1 cellular context compared by ENCODE assay signal in the genomic region with DNA sequence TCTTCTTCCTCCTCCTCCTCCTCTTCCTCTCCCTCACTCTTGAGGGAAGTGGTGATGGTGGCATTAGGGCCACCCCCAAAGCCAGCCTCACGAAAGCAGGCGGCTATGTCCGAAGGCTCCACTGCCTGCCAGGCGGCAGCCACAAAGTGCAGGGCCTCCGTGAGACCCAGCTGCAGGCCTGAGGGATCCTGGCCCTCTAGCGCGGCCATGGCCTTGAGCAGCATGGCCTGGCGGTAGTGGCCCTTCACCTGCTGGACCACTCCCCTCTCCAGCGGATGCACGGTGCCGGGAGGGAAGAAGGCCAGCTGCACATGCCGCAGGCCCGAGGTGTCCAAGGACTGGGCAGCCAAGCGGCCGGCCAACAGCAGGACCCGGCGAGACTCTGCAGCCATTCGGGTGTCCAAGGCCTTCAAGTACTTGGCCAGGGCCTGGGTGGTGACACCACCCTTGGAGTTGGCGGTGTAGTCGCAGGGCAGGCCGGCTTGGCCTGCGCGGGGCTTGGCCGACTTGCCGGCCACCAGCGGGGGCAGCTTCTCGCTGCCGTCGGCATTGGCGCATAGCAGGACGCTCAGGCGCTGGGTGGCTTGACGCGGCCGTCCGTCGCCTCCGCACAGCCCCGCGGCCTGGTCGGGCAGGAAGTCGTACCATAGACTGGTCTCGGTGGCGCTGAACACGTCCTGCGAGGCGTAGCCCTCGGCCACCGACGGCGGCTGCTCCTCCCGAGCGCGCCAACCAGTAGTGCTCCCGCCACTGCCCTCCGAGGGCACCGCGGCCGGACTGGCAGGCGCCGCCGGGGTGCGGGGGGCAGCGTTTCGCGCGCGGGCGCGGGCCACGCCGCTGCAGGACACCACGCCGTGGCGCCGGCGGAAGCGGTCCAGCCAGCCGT.
TF ChIP-seq lines count a peak whose summit lies in the region.

No MANE protein-coding gene starts in this region.

TF ChIP-seq in HepG2, 621 proteins besides CTCF, POLR2A, EP300 and RAD21 (continued from another document):
- TF ChIP-seq, protein P1, sequence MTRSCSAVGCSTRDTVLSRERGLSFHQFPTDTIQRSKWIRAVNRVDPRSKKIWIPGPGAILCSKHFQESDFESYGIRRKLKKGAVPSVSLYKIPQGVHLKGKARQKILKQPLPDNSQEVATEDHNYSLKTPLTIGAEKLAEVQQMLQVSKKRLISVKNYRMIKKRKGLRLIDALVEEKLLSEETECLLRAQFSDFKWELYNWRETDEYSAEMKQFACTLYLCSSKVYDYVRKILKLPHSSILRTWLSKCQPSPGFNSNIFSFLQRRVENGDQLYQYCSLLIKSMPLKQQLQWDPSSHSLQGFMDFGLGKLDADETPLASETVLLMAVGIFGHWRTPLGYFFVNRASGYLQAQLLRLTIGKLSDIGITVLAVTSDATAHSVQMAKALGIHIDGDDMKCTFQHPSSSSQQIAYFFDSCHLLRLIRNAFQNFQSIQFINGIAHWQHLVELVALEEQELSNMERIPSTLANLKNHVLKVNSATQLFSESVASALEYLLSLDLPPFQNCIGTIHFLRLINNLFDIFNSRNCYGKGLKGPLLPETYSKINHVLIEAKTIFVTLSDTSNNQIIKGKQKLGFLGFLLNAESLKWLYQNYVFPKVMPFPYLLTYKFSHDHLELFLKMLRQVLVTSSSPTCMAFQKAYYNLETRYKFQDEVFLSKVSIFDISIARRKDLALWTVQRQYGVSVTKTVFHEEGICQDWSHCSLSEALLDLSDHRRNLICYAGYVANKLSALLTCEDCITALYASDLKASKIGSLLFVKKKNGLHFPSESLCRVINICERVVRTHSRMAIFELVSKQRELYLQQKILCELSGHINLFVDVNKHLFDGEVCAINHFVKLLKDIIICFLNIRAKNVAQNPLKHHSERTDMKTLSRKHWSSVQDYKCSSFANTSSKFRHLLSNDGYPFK (CRISPR knock-in tag; IDR thresholded peaks at IDR 0.05; ENCODE audit: borderline replicate concordance): peak; percentile 9; the same call in 1 of the 2 replicates
- TF ChIP-seq SP2 (CRISPR knock-in tag; IDR thresholded peaks at IDR 0.05) (no peak), ZBTB7A (CRISPR knock-in tag; IDR thresholded peaks at IDR 0.05) (peak; percentile 49; the same call in 1 of the 2 replicates), ZNF33A (CRISPR knock-in tag; IDR thresholded peaks at IDR 0.05; ENCODE audit: borderline replicate concordance) (no peak), AGO1 (IDR thresholded peaks at IDR 0.05; ENCODE audit: low read depth, low read length, poor library complexity, severe bottlenecking) (peak; percentile 9), EEA1 (CRISPR knock-in tag; IDR thresholded peaks at IDR 0.05; ENCODE audit: borderline replicate concordance) (peak; percentile 13; the same call in 1 of the 2 replicates), NR2F6 (IDR thresholded peaks at IDR 0.05) (no peak), NR2F6 (CRISPR knock-in tag; IDR thresholded peaks at IDR 0.05) (peak; percentile 38; the same call in 1 of the 2 replicates), NFE2L1 (CRISPR knock-in tag; IDR thresholded peaks at IDR 0.05; ENCODE audit: borderline replicate concordance) (no peak), SP5 (CRISPR knock-in tag; IDR thresholded peaks at IDR 0.05; ENCODE audit: borderline replicate concordance, low read depth) (0 out of 2 replicates have a peak, but pooled peaks have one; percentile 31), SSRP1 (CRISPR knock-in tag; IDR thresholded peaks at IDR 0.05) (no peak), ZBTB1 (CRISPR knock-in tag; IDR thresholded peaks at IDR 0.05; ENCODE audit: borderline replicate concordance) (no peak), TCF7 (IDR thresholded peaks at IDR 0.05; ENCODE audit: low read depth) (no peak), PAF1 (CRISPR knock-in tag; IDR thresholded peaks at IDR 0.05) (no peak), SPEN (CRISPR knock-in tag; IDR thresholded peaks at IDR 0.05; ENCODE audit: low read depth) (peak; percentile 53)
- TF ChIP-seq, protein P2, sequence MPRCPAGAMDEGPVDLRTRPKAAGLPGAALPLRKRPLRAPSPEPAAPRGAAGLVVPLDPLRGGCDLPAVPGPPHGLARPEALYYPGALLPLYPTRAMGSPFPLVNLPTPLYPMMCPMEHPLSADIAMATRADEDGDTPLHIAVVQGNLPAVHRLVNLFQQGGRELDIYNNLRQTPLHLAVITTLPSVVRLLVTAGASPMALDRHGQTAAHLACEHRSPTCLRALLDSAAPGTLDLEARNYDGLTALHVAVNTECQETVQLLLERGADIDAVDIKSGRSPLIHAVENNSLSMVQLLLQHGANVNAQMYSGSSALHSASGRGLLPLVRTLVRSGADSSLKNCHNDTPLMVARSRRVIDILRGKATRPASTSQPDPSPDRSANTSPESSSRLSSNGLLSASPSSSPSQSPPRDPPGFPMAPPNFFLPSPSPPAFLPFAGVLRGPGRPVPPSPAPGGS (CRISPR knock-in tag; IDR thresholded peaks at IDR 0.05): 0 out of 2 replicates have a peak, but pooled peaks have one; percentile 68
- TF ChIP-seq, protein P3, sequence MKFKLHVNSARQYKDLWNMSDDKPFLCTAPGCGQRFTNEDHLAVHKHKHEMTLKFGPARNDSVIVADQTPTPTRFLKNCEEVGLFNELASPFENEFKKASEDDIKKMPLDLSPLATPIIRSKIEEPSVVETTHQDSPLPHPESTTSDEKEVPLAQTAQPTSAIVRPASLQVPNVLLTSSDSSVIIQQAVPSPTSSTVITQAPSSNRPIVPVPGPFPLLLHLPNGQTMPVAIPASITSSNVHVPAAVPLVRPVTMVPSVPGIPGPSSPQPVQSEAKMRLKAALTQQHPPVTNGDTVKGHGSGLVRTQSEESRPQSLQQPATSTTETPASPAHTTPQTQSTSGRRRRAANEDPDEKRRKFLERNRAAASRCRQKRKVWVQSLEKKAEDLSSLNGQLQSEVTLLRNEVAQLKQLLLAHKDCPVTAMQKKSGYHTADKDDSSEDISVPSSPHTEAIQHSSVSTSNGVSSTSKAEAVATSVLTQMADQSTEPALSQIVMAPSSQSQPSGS (CRISPR knock-in tag; IDR thresholded peaks at IDR 0.05): no peak
- TF ChIP-seq, protein P4, sequence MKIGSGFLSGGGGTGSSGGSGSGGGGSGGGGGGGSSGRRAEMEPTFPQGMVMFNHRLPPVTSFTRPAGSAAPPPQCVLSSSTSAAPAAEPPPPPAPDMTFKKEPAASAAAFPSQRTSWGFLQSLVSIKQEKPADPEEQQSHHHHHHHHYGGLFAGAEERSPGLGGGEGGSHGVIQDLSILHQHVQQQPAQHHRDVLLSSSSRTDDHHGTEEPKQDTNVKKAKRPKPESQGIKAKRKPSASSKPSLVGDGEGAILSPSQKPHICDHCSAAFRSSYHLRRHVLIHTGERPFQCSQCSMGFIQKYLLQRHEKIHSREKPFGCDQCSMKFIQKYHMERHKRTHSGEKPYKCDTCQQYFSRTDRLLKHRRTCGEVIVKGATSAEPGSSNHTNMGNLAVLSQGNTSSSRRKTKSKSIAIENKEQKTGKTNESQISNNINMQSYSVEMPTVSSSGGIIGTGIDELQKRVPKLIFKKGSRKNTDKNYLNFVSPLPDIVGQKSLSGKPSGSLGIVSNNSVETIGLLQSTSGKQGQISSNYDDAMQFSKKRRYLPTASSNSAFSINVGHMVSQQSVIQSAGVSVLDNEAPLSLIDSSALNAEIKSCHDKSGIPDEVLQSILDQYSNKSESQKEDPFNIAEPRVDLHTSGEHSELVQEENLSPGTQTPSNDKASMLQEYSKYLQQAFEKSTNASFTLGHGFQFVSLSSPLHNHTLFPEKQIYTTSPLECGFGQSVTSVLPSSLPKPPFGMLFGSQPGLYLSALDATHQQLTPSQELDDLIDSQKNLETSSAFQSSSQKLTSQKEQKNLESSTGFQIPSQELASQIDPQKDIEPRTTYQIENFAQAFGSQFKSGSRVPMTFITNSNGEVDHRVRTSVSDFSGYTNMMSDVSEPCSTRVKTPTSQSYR (CRISPR knock-in tag; IDR thresholded peaks at IDR 0.05; ENCODE audit: borderline replicate concordance): no peak
- TF ChIP-seq, protein P5, sequence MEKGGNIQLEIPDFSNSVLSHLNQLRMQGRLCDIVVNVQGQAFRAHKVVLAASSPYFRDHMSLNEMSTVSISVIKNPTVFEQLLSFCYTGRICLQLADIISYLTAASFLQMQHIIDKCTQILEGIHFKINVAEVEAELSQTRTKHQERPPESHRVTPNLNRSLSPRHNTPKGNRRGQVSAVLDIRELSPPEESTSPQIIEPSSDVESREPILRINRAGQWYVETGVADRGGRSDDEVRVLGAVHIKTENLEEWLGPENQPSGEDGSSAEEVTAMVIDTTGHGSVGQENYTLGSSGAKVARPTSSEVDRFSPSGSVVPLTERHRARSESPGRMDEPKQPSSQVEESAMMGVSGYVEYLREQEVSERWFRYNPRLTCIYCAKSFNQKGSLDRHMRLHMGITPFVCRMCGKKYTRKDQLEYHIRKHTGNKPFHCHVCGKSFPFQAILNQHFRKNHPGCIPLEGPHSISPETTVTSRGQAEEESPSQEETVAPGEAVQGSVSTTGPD (CRISPR knock-in tag; IDR thresholded peaks at IDR 0.05): peak; percentile 74
- TF ChIP-seq, protein P6, sequence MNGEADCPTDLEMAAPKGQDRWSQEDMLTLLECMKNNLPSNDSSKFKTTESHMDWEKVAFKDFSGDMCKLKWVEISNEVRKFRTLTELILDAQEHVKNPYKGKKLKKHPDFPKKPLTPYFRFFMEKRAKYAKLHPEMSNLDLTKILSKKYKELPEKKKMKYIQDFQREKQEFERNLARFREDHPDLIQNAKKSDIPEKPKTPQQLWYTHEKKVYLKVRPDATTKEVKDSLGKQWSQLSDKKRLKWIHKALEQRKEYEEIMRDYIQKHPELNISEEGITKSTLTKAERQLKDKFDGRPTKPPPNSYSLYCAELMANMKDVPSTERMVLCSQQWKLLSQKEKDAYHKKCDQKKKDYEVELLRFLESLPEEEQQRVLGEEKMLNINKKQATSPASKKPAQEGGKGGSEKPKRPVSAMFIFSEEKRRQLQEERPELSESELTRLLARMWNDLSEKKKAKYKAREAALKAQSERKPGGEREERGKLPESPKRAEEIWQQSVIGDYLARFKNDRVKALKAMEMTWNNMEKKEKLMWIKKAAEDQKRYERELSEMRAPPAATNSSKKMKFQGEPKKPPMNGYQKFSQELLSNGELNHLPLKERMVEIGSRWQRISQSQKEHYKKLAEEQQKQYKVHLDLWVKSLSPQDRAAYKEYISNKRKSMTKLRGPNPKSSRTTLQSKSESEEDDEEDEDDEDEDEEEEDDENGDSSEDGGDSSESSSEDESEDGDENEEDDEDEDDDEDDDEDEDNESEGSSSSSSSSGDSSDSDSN (CRISPR knock-in tag; IDR thresholded peaks at IDR 0.05): peak; percentile 5; the same call in 1 of the 2 replicates
- TF ChIP-seq, protein P7, sequence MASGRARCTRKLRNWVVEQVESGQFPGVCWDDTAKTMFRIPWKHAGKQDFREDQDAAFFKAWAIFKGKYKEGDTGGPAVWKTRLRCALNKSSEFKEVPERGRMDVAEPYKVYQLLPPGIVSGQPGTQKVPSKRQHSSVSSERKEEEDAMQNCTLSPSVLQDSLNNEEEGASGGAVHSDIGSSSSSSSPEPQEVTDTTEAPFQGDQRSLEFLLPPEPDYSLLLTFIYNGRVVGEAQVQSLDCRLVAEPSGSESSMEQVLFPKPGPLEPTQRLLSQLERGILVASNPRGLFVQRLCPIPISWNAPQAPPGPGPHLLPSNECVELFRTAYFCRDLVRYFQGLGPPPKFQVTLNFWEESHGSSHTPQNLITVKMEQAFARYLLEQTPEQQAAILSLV (CRISPR knock-in tag; IDR thresholded peaks at IDR 0.05; ENCODE audit: borderline replicate concordance): peak; percentile 26; the same call in 1 of the 2 replicates
- TF ChIP-seq, protein P8, sequence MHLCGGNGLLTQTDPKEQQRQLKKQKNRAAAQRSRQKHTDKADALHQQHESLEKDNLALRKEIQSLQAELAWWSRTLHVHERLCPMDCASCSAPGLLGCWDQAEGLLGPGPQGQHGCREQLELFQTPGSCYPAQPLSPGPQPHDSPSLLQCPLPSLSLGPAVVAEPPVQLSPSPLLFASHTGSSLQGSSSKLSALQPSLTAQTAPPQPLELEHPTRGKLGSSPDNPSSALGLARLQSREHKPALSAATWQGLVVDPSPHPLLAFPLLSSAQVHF (CRISPR knock-in tag; IDR thresholded peaks at IDR 0.05): no peak
- TF ChIP-seq, protein P9, sequence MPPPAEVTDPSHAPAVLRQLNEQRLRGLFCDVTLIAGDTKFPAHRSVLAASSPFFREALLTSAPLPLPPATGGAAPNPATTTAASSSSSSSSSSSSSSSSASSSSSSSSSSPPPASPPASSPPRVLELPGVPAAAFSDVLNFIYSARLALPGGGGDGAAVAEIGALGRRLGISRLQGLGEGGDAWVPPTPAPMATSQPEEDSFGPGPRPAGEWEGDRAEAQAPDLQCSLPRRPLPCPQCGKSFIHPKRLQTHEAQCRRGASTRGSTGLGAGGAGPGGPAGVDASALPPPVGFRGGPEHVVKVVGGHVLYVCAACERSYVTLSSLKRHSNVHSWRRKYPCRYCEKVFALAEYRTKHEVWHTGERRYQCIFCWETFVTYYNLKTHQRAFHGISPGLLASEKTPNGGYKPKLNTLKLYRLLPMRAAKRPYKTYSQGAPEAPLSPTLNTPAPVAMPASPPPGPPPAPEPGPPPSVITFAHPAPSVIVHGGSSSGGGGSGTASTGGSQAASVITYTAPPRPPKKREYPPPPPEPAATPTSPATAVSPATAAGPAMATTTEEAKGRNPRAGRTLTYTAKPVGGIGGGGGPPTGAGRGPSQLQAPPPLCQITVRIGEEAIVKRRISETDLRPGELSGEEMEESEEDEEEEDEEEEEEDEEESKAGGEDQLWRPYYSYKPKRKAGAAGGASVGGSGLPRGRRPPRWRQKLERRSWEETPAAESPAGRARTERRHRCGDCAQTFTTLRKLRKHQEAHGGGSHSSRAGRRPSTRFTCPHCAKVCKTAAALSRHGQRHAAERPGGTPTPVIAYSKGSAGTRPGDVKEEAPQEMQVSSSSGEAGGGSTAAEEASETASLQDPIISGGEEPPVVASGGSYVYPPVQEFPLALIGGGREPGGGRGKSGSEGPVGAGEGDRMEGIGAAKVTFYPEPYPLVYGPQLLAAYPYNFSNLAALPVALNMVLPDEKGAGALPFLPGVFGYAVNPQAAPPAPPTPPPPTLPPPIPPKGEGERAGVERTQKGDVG (CRISPR knock-in tag; IDR thresholded peaks at IDR 0.05; ENCODE audit: borderline replicate concordance): peak; percentile 93; the same call in 1 of the 2 replicates
- TF ChIP-seq, protein P10, sequence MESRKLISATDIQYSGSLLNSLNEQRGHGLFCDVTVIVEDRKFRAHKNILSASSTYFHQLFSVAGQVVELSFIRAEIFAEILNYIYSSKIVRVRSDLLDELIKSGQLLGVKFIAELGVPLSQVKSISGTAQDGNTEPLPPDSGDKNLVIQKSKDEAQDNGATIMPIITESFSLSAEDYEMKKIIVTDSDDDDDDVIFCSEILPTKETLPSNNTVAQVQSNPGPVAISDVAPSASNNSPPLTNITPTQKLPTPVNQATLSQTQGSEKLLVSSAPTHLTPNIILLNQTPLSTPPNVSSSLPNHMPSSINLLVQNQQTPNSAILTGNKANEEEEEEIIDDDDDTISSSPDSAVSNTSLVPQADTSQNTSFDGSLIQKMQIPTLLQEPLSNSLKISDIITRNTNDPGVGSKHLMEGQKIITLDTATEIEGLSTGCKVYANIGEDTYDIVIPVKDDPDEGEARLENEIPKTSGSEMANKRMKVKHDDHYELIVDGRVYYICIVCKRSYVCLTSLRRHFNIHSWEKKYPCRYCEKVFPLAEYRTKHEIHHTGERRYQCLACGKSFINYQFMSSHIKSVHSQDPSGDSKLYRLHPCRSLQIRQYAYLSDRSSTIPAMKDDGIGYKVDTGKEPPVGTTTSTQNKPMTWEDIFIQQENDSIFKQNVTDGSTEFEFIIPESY (CRISPR knock-in tag; IDR thresholded peaks at IDR 0.05): peak; percentile 100
